24 cellular contexts compared by ENCODE assay signal in genomic region chr2:189247276-189247675, GRCh38.
DNase-seq lines count a peak whose midpoint lies in the region; ATAC-seq and TF ChIP-seq lines count a peak whose summit lies in the region.
"Had no signal": no experiment of that assay in that cellular context is flagged by ENCODE, and none has a peak within 500 bp of the region (broad histone marks: within the 10 kb centered on the region; RNA-seq: fewer than 3 reads in every experiment).

No MANE protein-coding gene starts in this region.

- H3K27me3 Mint-ChIP-seq in stimulated activated naive CD8-positive, alpha-beta T cell treated with anti-CD3 and anti-CD28 coated beads, Interleukin-15, Interleukin-2, amounts not matched to agents 100 ng/mL and 50 ng/mL, for 24 hours = no peaks in the 10 kb centered on the region
- H3K27me3 Mint-ChIP-seq in stimulated activated naive CD8-positive, alpha-beta T cell treated with anti-CD3 and anti-CD28 coated beads, Interleukin-15, amount 100 ng/mL, for 72 hours = no peaks in the 10 kb centered on the region
- H3K27me3 Mint-ChIP-seq in nephron progenitor cell (ENCODE audit: low read depth, poor library complexity) = no peaks in the 10 kb centered on the region
- peaks cover 8% of the 10 kb centered on the region for H3K27me3 Mint-ChIP-seq in glutamatergic neuron (ENCODE audit: unreplicated experiment)
- H3K27me3 Mint-ChIP-seq: CD4-positive, CD25-positive, alpha-beta regulatory T cell had no signal

- TF ChIP-seq CTCF in nephron progenitor cell (IDR thresholded peaks at IDR 0.05) (no peak), glutamatergic neuron (IDR thresholded peaks at IDR 0.05; ENCODE audit: partially characterized antibody, unreplicated experiment) (no peak)

- no peak for DNase-seq in stimulated activated naive CD8-positive, alpha-beta T cell treated with anti-CD3 and anti-CD28 coated beads, Interleukin-15, amount 100 ng/mL, for 72 hours
- DNase-seq in EL (peak; percentile 18), M059J (ENCODE audit: low read depth) (peak; percentile 63), nephron progenitor cell (no peak), NCI-H1092 (lab: John Stamatoyannopoulos, UW) (no peak), glutamatergic neuron (no peak)
- DNase-seq: 8988T; ACHN; BE2C; C1 segment of cervical spinal cord; CD4-positive, alpha-beta memory T cell; CD4-positive, CD25-positive, alpha-beta regulatory T cell; CD8-positive, alpha-beta memory T cell; COR-L47; DMS 273 treated with DMSO at 0.1 percent for 48 hours; DMS153; DMS53; DMS79; DND-41; GDM1 had no signal

- H3K9me3 Mint-ChIP-seq in stimulated activated naive CD8-positive, alpha-beta T cell treated with anti-CD3 and anti-CD28 coated beads, Interleukin-15, Interleukin-2, amounts not matched to agents 100 ng/mL and 50 ng/mL, for 24 hours = peaks cover 25% of the 10 kb centered on the region
- H3K9me3 Mint-ChIP-seq in stimulated activated naive CD8-positive, alpha-beta T cell treated with anti-CD3 and anti-CD28 coated beads, Interleukin-15, amount 100 ng/mL, for 72 hours = peaks cover 21 to 33% of the 10 kb centered on the region in 2 donors
- H3K9me3 Mint-ChIP-seq in nephron progenitor cell (peaks cover 25% of the 10 kb centered on the region), glutamatergic neuron (ENCODE audit: unreplicated experiment) (peaks cover 5% of the 10 kb centered on the region)

- peaks cover 31% of the 10 kb centered on the region for H3K36me3 Mint-ChIP-seq in stimulated activated naive CD8-positive, alpha-beta T cell treated with anti-CD3 and anti-CD28 coated beads, Interleukin-15, Interleukin-2, amounts not matched to agents 100 ng/mL and 50 ng/mL, for 24 hours (ENCODE audit: low read depth)
- peaks cover 21% of the 10 kb centered on the region for H3K36me3 Mint-ChIP-seq in nephron progenitor cell (ENCODE audit: low read depth)
- peaks cover 18% of the 10 kb centered on the region for H3K36me3 Mint-ChIP-seq in glutamatergic neuron (ENCODE audit: unreplicated experiment)
- H3K36me3 Mint-ChIP-seq: CD14-positive monocyte; CD4-positive, CD25-positive, alpha-beta regulatory T cell had no signal

- no peak for ATAC-seq in stimulated activated naive CD8-positive, alpha-beta T cell treated with anti-CD3 and anti-CD28 coated beads, Interleukin-15, amount 100 ng/mL, for 72 hours
- no peak for ATAC-seq in GM21717 (IDR thresholded peaks at IDR 0.05; ENCODE audit: unreplicated experiment)
- ATAC-seq: GM12878 had no signal

- H3K27ac Mint-ChIP-seq in stimulated activated naive CD8-positive, alpha-beta T cell treated with anti-CD3 and anti-CD28 coated beads, Interleukin-15, Interleukin-2, amounts not matched to agents 100 ng/mL and 50 ng/mL, for 24 hours = peak overlapping the region; percentile 15
- H3K27ac Mint-ChIP-seq in stimulated activated naive CD8-positive, alpha-beta T cell treated with anti-CD3 and anti-CD28 coated beads, Interleukin-15, amount 100 ng/mL, for 72 hours = no peak overlapping the region
- peak overlapping the region; percentile 46 for H3K27ac Mint-ChIP-seq in nephron progenitor cell
- H3K27ac Mint-ChIP-seq in glutamatergic neuron (ENCODE audit: unreplicated experiment) = no peak overlapping the region
- H3K27ac Mint-ChIP-seq: CD14-positive monocyte; CD4-positive, alpha-beta memory T cell; CD4-positive, CD25-positive, alpha-beta regulatory T cell; CD8-positive, alpha-beta memory T cell had no signal

- peaks cover 19% of the 10 kb centered on the region for H3K4me1 Mint-ChIP-seq in stimulated activated naive CD8-positive, alpha-beta T cell treated with anti-CD3 and anti-CD28 coated beads, Interleukin-15, Interleukin-2, amounts not matched to agents 100 ng/mL and 50 ng/mL, for 24 hours (ENCODE audit: low read depth)
- H3K4me1 Mint-ChIP-seq in stimulated activated naive CD8-positive, alpha-beta T cell treated with anti-CD3 and anti-CD28 coated beads, Interleukin-15, amount 100 ng/mL, for 72 hours = peaks cover 6% of the 10 kb centered on the region
- H3K4me1 Mint-ChIP-seq in nephron progenitor cell (no peaks in the 10 kb centered on the region), glutamatergic neuron (ENCODE audit: low read depth, unreplicated experiment) (no peaks in the 10 kb centered on the region)
- H3K4me1 Mint-ChIP-seq: CD14-positive monocyte; CD4-positive, alpha-beta memory T cell; CD4-positive, CD25-positive, alpha-beta regulatory T cell; CD8-positive, alpha-beta memory T cell had no signal

- no peak overlapping the region for H3K4me3 Mint-ChIP-seq in stimulated activated naive CD8-positive, alpha-beta T cell treated with anti-CD3 and anti-CD28 coated beads, Interleukin-15, Interleukin-2, amounts not matched to agents 100 ng/mL and 50 ng/mL, for 24 hours
- no peak overlapping the region for H3K4me3 Mint-ChIP-seq in stimulated activated naive CD8-positive, alpha-beta T cell treated with anti-CD3 and anti-CD28 coated beads, Interleukin-15, amount 100 ng/mL, for 72 hours
- no peak overlapping the region for H3K4me3 Mint-ChIP-seq in nephron progenitor cell
- no peak overlapping the region for H3K4me3 Mint-ChIP-seq in glutamatergic neuron (ENCODE audit: unreplicated experiment)
- H3K4me3 Mint-ChIP-seq: CD14-positive monocyte; CD4-positive, alpha-beta memory T cell; CD4-positive, CD25-positive, alpha-beta regulatory T cell; CD8-positive, alpha-beta memory T cell had no signal

Comparison
In these comparisons a context has a peak if more than half of its experiments do, and no peak if none do; other contexts are left out.
1. H3K27ac Mint-ChIP-seq: peak in stimulated activated naive CD8-positive, alpha-beta T cell treated with anti-CD3 and anti-CD28 coated beads, Interleukin-15, Interleukin-2, amounts not matched to agents 100 ng/mL and 50 ng/mL, for 24 hours (single experiment) and nephron progenitor cell (single experiment); none in stimulated activated naive CD8-positive, alpha-beta T cell treated with anti-CD3 and anti-CD28 coated beads, Interleukin-15, amount 100 ng/mL, for 72 hours (0 of 2) and glutamatergic neuron (single experiment).
2. DNase-seq: peak in EL (single experiment) and M059J (single experiment); none in stimulated activated naive CD8-positive, alpha-beta T cell treated with anti-CD3 and anti-CD28 coated beads, Interleukin-15, amount 100 ng/mL, for 72 hours (0 of 2), nephron progenitor cell (single experiment), NCI-H1092 (single experiment) and glutamatergic neuron (single experiment).